5 cellular contexts compared by ENCODE assay signal in genomic region chr12:112415457-112415856, GRCh38. TPM values are rescaled to one million over a fixed set of nuclear protein-coding genes. Genes with fewer than 3 reads are reported as not detected.
DNase-seq lines count a peak whose midpoint lies in the region; TF ChIP-seq lines count a peak whose summit lies in the region.
"Not testable (repeated sequence)": the region's sequence is repeated elsewhere in the genome, so short reads cannot be mapped to it uniquely, and the experiment has no call there.

No MANE protein-coding gene starts in this region.

- H3K4me3 ChIP-seq in HEK293 (ENCODE audit: low read depth, low read length), result not testable (repeated sequence)

- H3K27ac Mint-ChIP-seq in activated naive CD4-positive, alpha-beta T cell treated with anti-CD3 and anti-CD28 coated beads, Interleukin-2, amount 50 U/mL, for 24 hours; brain; nephron; neural crest cell (ENCODE audit: unreplicated experiment): not testable (repeated sequence)

- not testable (repeated sequence) for H3K9me3 Mint-ChIP-seq in activated naive CD4-positive, alpha-beta T cell treated with anti-CD3 and anti-CD28 coated beads, Interleukin-2, amount 50 U/mL, for 24 hours; brain; nephron; neural crest cell

- H3K4me1 ChIP-seq in HEK293 (ENCODE audit: control insufficient read depth, insufficient read depth, low read length), result not testable (repeated sequence)

- not testable (repeated sequence) for H3K36me3 Mint-ChIP-seq in activated naive CD4-positive, alpha-beta T cell treated with anti-CD3 and anti-CD28 coated beads, Interleukin-2, amount 50 U/mL, for 24 hours; brain; nephron (ENCODE audit: low read depth); neural crest cell (ENCODE audit: low read depth)

- not testable (repeated sequence) for DNase-seq in neural crest cell (ENCODE audit: low read depth, low spot score)

- H3K27me3 Mint-ChIP-seq in activated naive CD4-positive, alpha-beta T cell treated with anti-CD3 and anti-CD28 coated beads, Interleukin-2, amount 50 U/mL, for 24 hours; brain; nephron (ENCODE audit: low read depth); neural crest cell (ENCODE audit: low read depth): not testable (repeated sequence)

- peaks cover 22% of the 10 kb centered on the region for H3K4me1 Mint-ChIP-seq in activated naive CD4-positive, alpha-beta T cell treated with anti-CD3 and anti-CD28 coated beads, Interleukin-2, amount 50 U/mL, for 24 hours
- H3K4me1 Mint-ChIP-seq in brain, result peaks cover 23% of the 10 kb centered on the region
- peaks cover 13% of the 10 kb centered on the region for H3K4me1 Mint-ChIP-seq in nephron
- H3K4me1 Mint-ChIP-seq in neural crest cell, result peaks cover 29% of the 10 kb centered on the region

- H3K4me3 Mint-ChIP-seq in activated naive CD4-positive, alpha-beta T cell treated with anti-CD3 and anti-CD28 coated beads, Interleukin-2, amount 50 U/mL, for 24 hours, result peak overlapping the region; percentile 23
- H3K4me3 Mint-ChIP-seq in brain (peak overlapping the region; percentile 34 to 75 (median 45)), nephron (peak overlapping the region in 2 of 3 experiments; percentile 54 to 64), neural crest cell (peak overlapping the region; percentile 70)

- POLR2A ChIA-PET in HEK293 (lab: Yijun Ruan, JAX), result not testable (repeated sequence)

- TF ChIP-seq CTCF in HEK293 (tag by site-specific recombination; IDR thresholded peaks at IDR 0.05); brain (conservative IDR thresholded peaks at IDR 0.05); nephron (IDR thresholded peaks at IDR 0.05; ENCODE audit: unreplicated experiment in 3 of 3); neural crest cell (conservative IDR thresholded peaks at IDR 0.05): not testable (repeated sequence)

- H3K9me3 ChIP-seq in HEK293 (ENCODE audit: control insufficient read depth, insufficient read depth, low read depth, low read length), result not testable (repeated sequence)

- not testable (repeated sequence) for H3K36me3 ChIP-seq in HEK293 (ENCODE audit: control insufficient read depth in 2 of 2, insufficient read depth in 1 of 2, low read length in 2 of 2)

- H3K27ac ChIP-seq in HEK293 (ENCODE audit: extremely low read depth, low read depth, low read length), result not testable (repeated sequence)

- CTCF ChIA-PET in HEK293 (lab: Yijun Ruan, JAX), result interaction anchor here (0.7 kb wide), 1 partner anchor 159 kb away, joined by 4 read pairs; no protein-coding TSS in a partner anchor

TF ChIP-seq in HEK293, 187 proteins besides CTCF, POLR2A, EP300 and RAD21:
- TF ChIP-seq PRDM10 (tag by site-specific recombination; IDR thresholded peaks at IDR 0.05), result 0 out of 2 replicates have a peak, but pooled peaks have one; percentile 23

RNA-seq across cellular contexts. Expression of gene PTPN11, which starts 3.3 kb away (rescaled TPM):
- 32.7 TPM for polyA plus RNA-seq in brain (ENCODE audit: insufficient read depth, low read depth, low replicate concordance)
- total RNA-seq in neural crest cell, result 91.8 and 92.1 TPM in 2 replicates

RNA-seq across cellular contexts. Expression of gene RPL6, which starts 6.1 kb away (rescaled TPM):
- 885 TPM for polyA plus RNA-seq in brain (ENCODE audit: insufficient read depth, low read depth, low replicate concordance)
- total RNA-seq in neural crest cell, result 1,997 and 2,075 TPM in 2 replicates

RNA-seq across cellular contexts. Expression of gene HECTD4, which starts 33.2 kb away (rescaled TPM):
- 43.0 TPM for polyA plus RNA-seq in brain (ENCODE audit: insufficient read depth, low read depth, low replicate concordance)
- total RNA-seq in neural crest cell, result 47.8 and 49.4 TPM in 2 replicates
